ENCODE assay signal across 12 cellular contexts in the genomic region with DNA sequence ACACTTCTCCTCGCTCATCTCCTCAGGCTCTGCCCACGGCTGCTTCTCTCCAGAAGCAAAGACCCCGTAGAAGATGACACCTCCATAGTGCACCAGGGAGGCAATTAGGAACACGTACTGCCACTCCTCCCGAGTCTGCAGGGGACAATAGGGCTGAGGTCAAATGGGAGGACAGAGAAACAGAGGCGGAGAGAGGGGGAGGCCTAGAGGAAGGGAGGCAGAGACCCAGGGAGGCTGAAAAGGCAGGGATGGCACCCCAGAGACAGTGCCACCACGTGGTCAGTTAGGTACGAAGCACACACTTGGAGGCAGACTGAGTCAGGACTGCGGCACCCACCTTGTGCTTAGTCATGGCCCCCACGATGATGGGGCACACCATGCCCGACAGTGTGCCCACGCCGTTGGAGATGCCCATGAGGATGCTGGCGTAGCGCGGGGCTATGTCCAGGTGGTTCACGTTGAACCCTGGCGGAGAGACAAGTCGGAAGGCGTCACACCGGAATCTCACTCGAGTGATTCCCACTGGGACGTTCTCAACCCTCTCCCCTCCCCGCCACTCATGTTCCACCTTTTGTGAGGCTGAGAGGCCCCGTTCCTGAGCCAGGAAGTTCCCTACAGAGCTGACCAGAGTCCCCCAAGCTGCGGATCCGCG. TPM values are rescaled to one million over a fixed set of nuclear protein-coding genes. Genes with fewer than 3 reads are reported as not detected.
DNase-seq lines count a peak whose midpoint lies in the region; TF ChIP-seq lines count a peak whose summit lies in the region.
"Had no signal": no experiment of that assay in that cellular context is flagged by ENCODE, and none has a peak within 500 bp of the region (broad histone marks: within the 10 kb centered on the region; RNA-seq: fewer than 3 reads in every experiment).

No MANE protein-coding gene starts in this region.

- H3K9me3 ChIP-seq in AG04450 (ENCODE audit: control insufficient read depth, insufficient read depth, low read length) = peaks cover 25% of the 10 kb centered on the region; the same call in 1 of the 2 replicates
- H3K9me3 ChIP-seq: lower lobe of right lung had no signal

- TF ChIP-seq CTCF in AG04450 (IDR thresholded peaks at IDR 0.05; ENCODE audit: low read depth, low read length) (peak; percentile 16; the same call in 1 of the 2 replicates), GM10248 (IDR thresholded peaks at IDR 0.05; ENCODE audit: control extremely low read depth, extremely low read depth, low read depth, missing control alignments) (no peak), fibroblast of mammary gland (conservative IDR thresholded peaks at IDR 0.05; ENCODE audit: control insufficient read depth, insufficient read depth, low read depth, low read length) (peak; percentile 16)

- H3K4me3 ChIP-seq in AG04450 (ENCODE audit: low read depth, low read length) (no peak overlapping the region), fibroblast of mammary gland (ENCODE audit: control insufficient read depth, low read depth, low read length) (no peak overlapping the region)
- H3K4me3 ChIP-seq: lower lobe of right lung had no signal

- no peak overlapping the region for H3K27ac ChIP-seq in AG04450 (ENCODE audit: low read depth, low read length)
- H3K27ac ChIP-seq: lower lobe of right lung had no signal

- POLR2A ChIA-PET in AG04450 (lab: Yijun Ruan, JAX) = no interaction called here
- POLR2A ChIA-PET in GM10248 (lab: Yijun Ruan, JAX) = no interaction called here

- no peak for DNase-seq in AG04450 (ENCODE audit: low read depth, low spot score)
- peak; percentile 61 for DNase-seq in GM10248 (ENCODE audit: extremely low spot score)
- peak; percentile 10 for DNase-seq in OCI-M1 (lab: John Stamatoyannopoulos, UW)
- no peak for DNase-seq in fibroblast of mammary gland (ENCODE audit: low read depth)
- no peak for DNase-seq in DMS79 treated with DMSO at 0.1 percent for 48 hours (lab: John Stamatoyannopoulos, UW)
- no peak for DNase-seq in HK-2 (ENCODE audit: unreplicated experiment)
- DNase-seq in iPS-NIHi7 (ENCODE audit: extremely low spot score) = no peak
- DNase-seq in NCI-H774 (lab: John Stamatoyannopoulos, UW) = no peak
- DNase-seq: activated CD8-positive, alpha-beta memory T cell treated with anti-CD3 and anti-CD28 coated beads, Interleukin-2, amount 50 U/mL, for 48 hours; effector memory CD8-positive, alpha-beta T cell; EL; lower lobe of right lung had no signal

- CTCF ChIA-PET in AG04450 (lab: Charles Lee) = interaction anchor here (0.7 kb wide), 1 partner anchor 116 kb away, joined by 3 read pairs; no protein-coding TSS in a partner anchor
- CTCF ChIA-PET in GM10248 (lab: Yijun Ruan, JAX) = interaction anchor here (0.8 to 3.0 kb wide), 4 partner anchors 13 to 49 kb away, joined by 3 to 11 read pairs (median 3); no protein-coding TSS in a partner anchor

- peaks cover 97% of the 10 kb centered on the region for H3K27me3 ChIP-seq in AG04450 (ENCODE audit: control insufficient read depth, insufficient read depth, low read length)

RNA-seq across cellular contexts. Expression of gene GFY, which starts 5.6 kb away (rescaled TPM):
- polyA plus RNA-seq in AG04450 (2011; rRNA removed) = not detected in 2 replicates
- not detected in 2 replicates for polyA minus RNA-seq in AG04450 (2011; rRNA and poly(A)+ RNA removed)

RNA-seq across cellular contexts. Expression of gene PTH2, which starts 7.6 kb away (rescaled TPM):
- polyA plus RNA-seq in AG04450 (2011; rRNA removed) = not detected in 2 replicates
- polyA minus RNA-seq in AG04450 (2011; rRNA and poly(A)+ RNA removed) = not detected in 2 replicates

RNA-seq across cellular contexts. Expression of gene SLC17A7, which starts 10.5 kb away (rescaled TPM):
- polyA plus RNA-seq in AG04450 (2011; rRNA removed) = 0.02 and 0.04 TPM in 2 replicates
- not detected in 2 replicates for polyA minus RNA-seq in AG04450 (2011; rRNA and poly(A)+ RNA removed)

RNA-seq across cellular contexts. Expression of gene PIH1D1, which starts 20.8 kb away (rescaled TPM):
- polyA plus RNA-seq in AG04450 (2011; rRNA removed) = 60.3 and 62.5 TPM in 2 replicates
- polyA minus RNA-seq in AG04450 (2011; rRNA and poly(A)+ RNA removed) = 43.7 and 44.3 TPM in 2 replicates

RNA-seq across cellular contexts. Expression of gene ALDH16A1, which starts 22.2 kb away (rescaled TPM):
- polyA plus RNA-seq in AG04450 (2011; rRNA removed) = 4.1 and 4.3 TPM in 2 replicates
- 1.6 and 3.2 TPM in 2 replicates for polyA minus RNA-seq in AG04450 (2011; rRNA and poly(A)+ RNA removed)

Comparison
In these comparisons a context has a peak if more than half of its experiments do, and no peak if none do; other contexts are left out.
1. DNase-seq: peak in GM10248 (single experiment) and OCI-M1 (single experiment); none in AG04450 (single experiment), fibroblast of mammary gland (single experiment), DMS79 treated with DMSO at 0.1 percent for 48 hours (single experiment), HK-2 (single experiment), iPS-NIHi7 (single experiment) and NCI-H774 (single experiment).